1 cellular context compared by ENCODE assay signal in genomic region chr7:73522081-73522818, GRCh38.
TF ChIP-seq lines count a peak whose summit lies in the region.

A gene with protein sequence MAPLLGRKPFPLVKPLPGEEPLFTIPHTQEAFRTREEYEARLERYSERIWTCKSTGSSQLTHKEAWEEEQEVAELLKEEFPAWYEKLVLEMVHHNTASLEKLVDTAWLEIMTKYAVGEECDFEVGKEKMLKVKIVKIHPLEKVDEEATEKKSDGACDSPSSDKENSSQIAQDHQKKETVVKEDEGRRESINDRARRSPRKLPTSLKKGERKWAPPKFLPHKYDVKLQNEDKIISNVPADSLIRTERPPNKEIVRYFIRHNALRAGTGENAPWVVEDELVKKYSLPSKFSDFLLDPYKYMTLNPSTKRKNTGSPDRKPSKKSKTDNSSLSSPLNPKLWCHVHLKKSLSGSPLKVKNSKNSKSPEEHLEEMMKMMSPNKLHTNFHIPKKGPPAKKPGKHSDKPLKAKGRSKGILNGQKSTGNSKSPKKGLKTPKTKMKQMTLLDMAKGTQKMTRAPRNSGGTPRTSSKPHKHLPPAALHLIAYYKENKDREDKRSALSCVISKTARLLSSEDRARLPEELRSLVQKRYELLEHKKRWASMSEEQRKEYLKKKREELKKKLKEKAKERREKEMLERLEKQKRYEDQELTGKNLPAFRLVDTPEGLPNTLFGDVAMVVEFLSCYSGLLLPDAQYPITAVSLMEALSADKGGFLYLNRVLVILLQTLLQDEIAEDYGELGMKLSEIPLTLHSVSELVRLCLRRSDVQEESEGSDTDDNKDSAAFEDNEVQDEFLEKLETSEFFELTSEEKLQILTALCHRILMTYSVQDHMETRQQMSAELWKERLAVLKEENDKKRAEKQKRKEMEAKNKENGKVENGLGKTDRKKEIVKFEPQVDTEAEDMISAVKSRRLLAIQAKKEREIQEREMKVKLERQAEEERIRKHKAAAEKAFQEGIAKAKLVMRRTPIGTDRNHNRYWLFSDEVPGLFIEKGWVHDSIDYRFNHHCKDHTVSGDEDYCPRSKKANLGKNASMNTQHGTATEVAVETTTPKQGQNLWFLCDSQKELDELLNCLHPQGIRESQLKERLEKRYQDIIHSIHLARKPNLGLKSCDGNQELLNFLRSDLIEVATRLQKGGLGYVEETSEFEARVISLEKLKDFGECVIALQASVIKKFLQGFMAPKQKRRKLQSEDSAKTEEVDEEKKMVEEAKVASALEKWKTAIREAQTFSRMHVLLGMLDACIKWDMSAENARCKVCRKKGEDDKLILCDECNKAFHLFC (N-terminal part only) (minus strand): TSS chr7:73522293. CDS start chr7:73521933, 360 bp downstream.

TF ChIP-seq in K562, 482 proteins besides CTCF, POLR2A, EP300 and RAD21 (continued from another document and continues in another):
- TF ChIP-seq ZBTB9 (CRISPR knock-in tag; IDR thresholded peaks at IDR 0.05) (peak; percentile 76; the same call in 1 of the 2 replicates), CBX5 (IDR thresholded peaks at IDR 0.05; ENCODE audit: borderline replicate concordance, low read depth) (no peak), ZEB2 (IDR thresholded peaks at IDR 0.05) (no peak), ZNF717 (CRISPR knock-in tag; IDR thresholded peaks at IDR 0.05) (no peak), ZNF324 (CRISPR knock-in tag; IDR thresholded peaks at IDR 0.05) (no peak), ATF2 (CRISPR knock-in tag; IDR thresholded peaks at IDR 0.05) (no peak), NFE2L1 (tag; IDR thresholded peaks at IDR 0.05; ENCODE audit: borderline replicate concordance, low read depth) (no peak), SIX5 (IDR thresholded peaks at IDR 0.05; ENCODE audit: borderline replicate concordance in 1 of 2, insufficient read depth in 1 of 2, low read depth in 1 of 2, low read length in 2 of 2) (no peak), ZNF766 (CRISPR knock-in tag; conservative IDR thresholded peaks at IDR 0.05) (0 out of 2 replicates have a peak, but pooled peaks have one; percentile 54), MCM2 (IDR thresholded peaks at IDR 0.05; ENCODE audit: low read depth) (no peak), FOXJ3 (CRISPR knock-in tag; IDR thresholded peaks at IDR 0.05) (no peak), ZNF212 (CRISPR knock-in tag; IDR thresholded peaks at IDR 0.05) (no peak), NFIC (IDR thresholded peaks at IDR 0.05) (peak; percentile 85), ZC3H11A (IDR thresholded peaks at IDR 0.05; ENCODE audit: low read depth, low read length) (no peak), ZZZ3 (IDR thresholded peaks at IDR 0.05) (peak; percentile 71; the same call in 1 of the 2 replicates), SMARCB1 (IDR thresholded peaks at IDR 0.05; ENCODE audit: insufficient read length, low read depth) (no peak), KDM4B (IDR thresholded peaks at IDR 0.05; ENCODE audit: borderline replicate concordance in 2 of 2, low read depth in 1 of 2) (peak in 1 of 2 experiments; percentile 70; a peak in 1 of 4 replicates), ZNF518B (CRISPR knock-in tag; IDR thresholded peaks at IDR 0.05) (no peak), BACH1 (tag; IDR thresholded peaks at IDR 0.05) (no peak), ZNF263 (CRISPR knock-in tag; IDR thresholded peaks at IDR 0.05; ENCODE audit: borderline replicate concordance) (no peak; the same call in 1 of the 2 replicates), CREBBP (IDR thresholded peaks at IDR 0.05; ENCODE audit: low read depth, low read length) (no peak), ELK3 (CRISPR knock-in tag; IDR thresholded peaks at IDR 0.05) (no peak), SREBF2 (CRISPR knock-in tag; IDR thresholded peaks at IDR 0.05) (no peak), ZNF512 (tag; IDR thresholded peaks at IDR 0.05) (no peak), ZNF76 (CRISPR knock-in tag; IDR thresholded peaks at IDR 0.05; ENCODE audit: borderline replicate concordance) (no peak), CHD4 (IDR thresholded peaks at IDR 0.05; ENCODE audit: insufficient read depth, insufficient replicate concordance, low read depth, low read length, poor library complexity, severe bottlenecking) (no peak), RBM25 (IDR thresholded peaks at IDR 0.05; ENCODE audit: low read depth, low read length, severe bottlenecking) (peak; percentile 99), BHLHE40 (IDR thresholded peaks at IDR 0.05; ENCODE audit: low read length) (peak; percentile 85), PCBP2 (IDR thresholded peaks at IDR 0.05; ENCODE audit: low read depth, low read length, poor library complexity, severe bottlenecking) (no peak), PBX2 (CRISPR knock-in tag; IDR thresholded peaks at IDR 0.05; ENCODE audit: low read depth) (peak; percentile 91), PBX2 (tag; conservative IDR thresholded peaks at IDR 0.05; ENCODE audit: low read depth) (peak; percentile 99), MTA1 (IDR thresholded peaks at IDR 0.05; ENCODE audit: borderline replicate concordance) (peak; percentile 94), HNRNPL (IDR thresholded peaks at IDR 0.05; ENCODE audit: low read depth, low read length) (no peak), CXXC5 (CRISPR knock-in tag; IDR thresholded peaks at IDR 0.05) (peak; percentile 97), ZNF408 (CRISPR knock-in tag; IDR thresholded peaks at IDR 0.05; ENCODE audit: low read depth) (no peak), ZBTB2 (IDR thresholded peaks at IDR 0.05) (peak; percentile 15; the same call in 1 of the 2 replicates)
- TF ChIP-seq, protein P1, sequence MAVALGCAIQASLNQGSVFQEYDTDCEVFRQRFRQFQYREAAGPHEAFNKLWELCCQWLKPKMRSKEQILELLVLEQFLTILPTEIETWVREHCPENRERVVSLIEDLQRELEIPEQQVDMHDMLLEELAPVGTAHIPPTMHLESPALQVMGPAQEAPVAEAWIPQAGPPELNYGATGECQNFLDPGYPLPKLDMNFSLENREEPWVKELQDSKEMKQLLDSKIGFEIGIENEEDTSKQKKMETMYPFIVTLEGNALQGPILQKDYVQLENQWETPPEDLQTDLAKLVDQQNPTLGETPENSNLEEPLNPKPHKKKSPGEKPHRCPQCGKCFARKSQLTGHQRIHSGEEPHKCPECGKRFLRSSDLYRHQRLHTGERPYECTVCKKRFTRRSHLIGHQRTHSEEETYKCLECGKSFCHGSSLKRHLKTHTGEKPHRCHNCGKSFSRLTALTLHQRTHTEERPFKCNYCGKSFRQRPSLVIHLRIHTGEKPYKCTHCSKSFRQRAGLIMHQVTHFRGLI (CRISPR knock-in tag; IDR thresholded peaks at IDR 0.05), result no peak
- TF ChIP-seq, protein P2, sequence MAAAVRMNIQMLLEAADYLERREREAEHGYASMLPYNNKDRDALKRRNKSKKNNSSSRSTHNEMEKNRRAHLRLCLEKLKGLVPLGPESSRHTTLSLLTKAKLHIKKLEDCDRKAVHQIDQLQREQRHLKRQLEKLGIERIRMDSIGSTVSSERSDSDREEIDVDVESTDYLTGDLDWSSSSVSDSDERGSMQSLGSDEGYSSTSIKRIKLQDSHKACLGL (CRISPR knock-in tag; IDR thresholded peaks at IDR 0.05; ENCODE audit: borderline replicate concordance, poor library complexity, severe bottlenecking), result no peak
